In genomic region chr7:28174901-28175661, GRCh38 we compare ENCODE assay signal across 2 cellular contexts.
TF ChIP-seq lines count a peak whose summit lies in the region.

No MANE protein-coding gene starts in this region.

TF ChIP-seq in IMR-90, 13 proteins besides CTCF, POLR2A, EP300 and RAD21:
- TF ChIP-seq RCOR1 (IDR thresholded peaks at IDR 0.05; ENCODE audit: insufficient replicate concordance, low read length) (no peak), CHD1 (IDR thresholded peaks at IDR 0.05; ENCODE audit: low read depth, low read length) (no peak), CEBPB (IDR thresholded peaks at IDR 0.05; ENCODE audit: low read depth, low read length) (no peak), SMC3 (IDR thresholded peaks at IDR 0.05; ENCODE audit: low read depth, low read length) (no peak), MAZ (IDR thresholded peaks at IDR 0.05; ENCODE audit: borderline replicate concordance, low read depth, low read length) (no peak), NFE2L2 (IDR thresholded peaks at IDR 0.05; ENCODE audit: low read depth, low read length) (no peak), MXI1 (IDR thresholded peaks at IDR 0.05; ENCODE audit: borderline replicate concordance, low read depth, low read length) (no peak), BHLHE40 (IDR thresholded peaks at IDR 0.05; ENCODE audit: low read depth, low read length) (no peak), RFX5 (IDR thresholded peaks at IDR 0.05; ENCODE audit: low read depth, low read length) (no peak), MAFK (IDR thresholded peaks at IDR 0.05; ENCODE audit: low read depth, low read length) (no peak), FOS (IDR thresholded peaks at IDR 0.05; ENCODE audit: low read depth, low read length) (no peak), ELK1 (IDR thresholded peaks at IDR 0.05; ENCODE audit: borderline replicate concordance, low read depth, low read length) (no peak)
- TF ChIP-seq, protein P1, sequence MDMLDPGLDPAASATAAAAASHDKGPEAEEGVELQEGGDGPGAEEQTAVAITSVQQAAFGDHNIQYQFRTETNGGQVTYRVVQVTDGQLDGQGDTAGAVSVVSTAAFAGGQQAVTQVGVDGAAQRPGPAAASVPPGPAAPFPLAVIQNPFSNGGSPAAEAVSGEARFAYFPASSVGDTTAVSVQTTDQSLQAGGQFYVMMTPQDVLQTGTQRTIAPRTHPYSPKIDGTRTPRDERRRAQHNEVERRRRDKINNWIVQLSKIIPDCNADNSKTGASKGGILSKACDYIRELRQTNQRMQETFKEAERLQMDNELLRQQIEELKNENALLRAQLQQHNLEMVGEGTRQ (IDR thresholded peaks at IDR 0.05; ENCODE audit: low read depth, low read length): no peak

TF ChIP-seq in H1, 55 proteins besides CTCF, POLR2A, EP300 and RAD21:
- no peak for TF ChIP-seq FOSL1 (IDR thresholded peaks at IDR 0.05; ENCODE audit: insufficient read depth, low read depth, low read length)
TF ChIP-seq in H1: peak in this region for 0.
